Comparison of ENCODE assay signal across 8 cellular contexts in the genomic region with DNA sequence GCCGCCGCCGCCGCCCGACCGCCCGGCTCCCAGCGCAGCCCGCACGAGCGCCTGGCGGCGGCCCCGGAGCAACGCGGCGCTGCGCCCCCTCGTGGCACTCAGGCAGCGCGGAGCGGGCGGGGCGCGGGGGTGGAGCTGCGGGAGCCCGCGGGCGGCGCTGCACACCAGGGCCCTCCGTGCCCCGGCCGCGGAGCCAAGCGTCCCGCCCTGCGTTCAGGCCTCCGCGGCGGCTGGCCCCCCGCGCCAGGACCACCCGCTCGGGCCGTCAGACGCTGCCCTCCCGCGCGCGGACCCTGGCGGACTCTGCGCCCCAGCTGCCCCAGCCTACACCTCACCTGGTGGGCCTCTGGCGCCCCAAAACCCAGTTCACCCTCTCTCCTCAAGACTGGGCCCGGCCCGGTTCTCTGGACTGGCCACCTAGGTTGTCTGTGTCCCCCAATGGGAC. TPM values are rescaled to one million over a fixed set of nuclear protein-coding genes. Genes with fewer than 3 reads are reported as not detected.
DNase-seq lines count a peak whose midpoint lies in the region; ATAC-seq and TF ChIP-seq lines count a peak whose summit lies in the region.

A gene (minus strand): TSS at position 75 of the 445 bp plus-strand sequence. CDS start 71,159 bp downstream, outside the sequence.

- H3K9ac ChIP-seq in parathyroid adenoma, result no peak within 1 kb of the TSS

- ATAC-seq in HG03095 (IDR thresholded peaks at IDR 0.05; ENCODE audit: unreplicated experiment), result peak; percentile 72

- H3K36me3 Mint-ChIP-seq in activated naive CD4-positive, alpha-beta T cell treated with anti-CD3 and anti-CD28 coated beads for 36 hours (ENCODE audit: low read depth), result no peaks in the 10 kb centered on the region

- H3K27ac Mint-ChIP-seq in activated naive CD4-positive, alpha-beta T cell treated with anti-CD3 and anti-CD28 coated beads for 36 hours, result no peak within 1 kb of the TSS

- H3K27me3 ChIP-seq in Peyer's patch (peaks cover 0 to 5% of the 10 kb centered on the region in 2 donors), parathyroid adenoma (ENCODE audit: control insufficient read depth, insufficient read depth, low read length) (no peaks in the 10 kb centered on the region), tibial nerve (peaks cover 0 to 12% of the 10 kb centered on the region in 2 donors)

- peaks cover 36% of the 10 kb centered on the region for H3K27me3 Mint-ChIP-seq in activated naive CD4-positive, alpha-beta T cell treated with anti-CD3 and anti-CD28 coated beads for 36 hours (ENCODE audit: low read depth)

- TF ChIP-seq EP300 in tibial nerve (IDR thresholded peaks at IDR 0.05), result no peak

- H3K36me3 ChIP-seq in Peyer's patch (no peaks in the 10 kb centered on the region), parathyroid adenoma (ENCODE audit: control insufficient read depth, insufficient read depth, low read length) (no peaks in the 10 kb centered on the region), tibial nerve (no peaks in the 10 kb centered on the region)

- H3K9me3 Mint-ChIP-seq in activated naive CD4-positive, alpha-beta T cell treated with anti-CD3 and anti-CD28 coated beads for 36 hours, result peaks cover 3% of the 10 kb centered on the region

- no peak within 1 kb of the TSS for H3K27ac ChIP-seq in Peyer's patch
- no peak within 1 kb of the TSS for H3K27ac ChIP-seq in parathyroid adenoma
- H3K27ac ChIP-seq in tibial nerve, result peak within 1 kb of the TSS; percentile 51 to 86 (median 71)

- H3K4me1 ChIP-seq in Peyer's patch (peaks cover 0 to 5% (median 0%) of the 10 kb centered on the region in 4 donors), parathyroid adenoma (no peaks in the 10 kb centered on the region), tibial nerve (peaks cover 0 to 12% (median 3%) of the 10 kb centered on the region in 4 donors)

- CTCF ChIA-PET in activated naive CD4-positive, alpha-beta T cell treated with anti-CD3 and anti-CD28 coated beads for 36 hours (lab: Charles Lee), result interaction anchor here (1.2 to 2.3 kb wide), 4 partner anchors 9 to 85 kb away, joined by 3 to 7 read pairs (median 4); no protein-coding TSS in a partner anchor

- WGBS in tibial nerve, 2 donors, result 10 to 16% methylated on average over 2 to 23 of the region's 55 CpGs

- intact Hi-C loops in activated naive CD4-positive, alpha-beta T cell treated with anti-CD3 and anti-CD28 coated beads for 36 hours (cut with micrococcal nuclease), result loop anchor here (5.0 kb wide), 1 partner anchor 82 kb away; no protein-coding TSS in a partner anchor

- H3K9me3 ChIP-seq in Peyer's patch (no peaks in the 10 kb centered on the region), parathyroid adenoma (ENCODE audit: control insufficient read depth, low read length) (no peaks in the 10 kb centered on the region), tibial nerve (no peaks in the 10 kb centered on the region)

- H3K4me3 Mint-ChIP-seq in activated naive CD4-positive, alpha-beta T cell treated with anti-CD3 and anti-CD28 coated beads for 36 hours, result peak within 1 kb of the TSS; percentile 55

- H3K79me2 ChIP-seq in parathyroid adenoma, result no peaks in the 10 kb centered on the region

- peaks cover 5% of the 10 kb centered on the region for H3K4me1 Mint-ChIP-seq in activated naive CD4-positive, alpha-beta T cell treated with anti-CD3 and anti-CD28 coated beads for 36 hours (ENCODE audit: low read depth)

- TF ChIP-seq POLR2A in Peyer's patch (IDR thresholded peaks at IDR 0.05) (no peak), tibial nerve (IDR thresholded peaks at IDR 0.05) (no peak)

- TF ChIP-seq CTCF in Peyer's patch (IDR thresholded peaks at IDR 0.05) (peak in 3 of 6 experiments; percentile 58 to 72 (median 61)), parathyroid adenoma (IDR thresholded peaks at IDR 0.05) (no peak), tibial nerve (IDR thresholded peaks at IDR 0.05) (peak in 4 of 5 experiments; percentile 67 to 86 (median 78))

- no peak within 1 kb of the TSS for H3K4me2 ChIP-seq in parathyroid adenoma (ENCODE audit: low read length)

- H3K4me3 ChIP-seq in Peyer's patch, result peak within 1 kb of the TSS in 3 of 4 donors; percentile 18 to 50 (median 39)
- no peak within 1 kb of the TSS for H3K4me3 ChIP-seq in parathyroid adenoma (ENCODE audit: low read depth, low read length)
- H3K4me3 ChIP-seq in tibial nerve, result peak within 1 kb of the TSS; percentile 40 to 60 (median 42)

- peak; percentile 84 for DNase-seq in DMS53 (lab: John Stamatoyannopoulos, UW)
- no peak for DNase-seq in DMS53 treated with DMSO at 0.1 percent for 48 hours (lab: John Stamatoyannopoulos, UW; ENCODE audit: unreplicated experiment)
- peak in 2 of 3 donors; percentile 68 to 80 for DNase-seq in Peyer's patch
- peak; percentile 62 for DNase-seq in activated naive CD4-positive, alpha-beta T cell treated with anti-CD3 and anti-CD28 coated beads for 36 hours
- peak; percentile 65 for DNase-seq in globus pallidus (ENCODE audit: low spot score)
- DNase-seq in tibial nerve (ENCODE audit: low spot score in 2 of 2), result peak in 1 of 2 donors; percentile 30

- H2AFZ ChIP-seq in parathyroid adenoma, result peak within 1 kb of the TSS; percentile 56

RNA-seq across cellular contexts. Expression of the gene that starts here (rescaled TPM):
- 1 to 10 TPM in 1 of 4 donors, not detected in 3; 1.7 TPM for total RNA-seq in Peyer's patch
- not detected for total RNA-seq in activated naive CD4-positive, alpha-beta T cell treated with anti-CD3 and anti-CD28 coated beads for 36 hours
- 10 to 100 TPM in 2 of 4 donors, 1 to 10 TPM in 2; 2.7 to 12.0 (median 10.4) TPM for total RNA-seq in tibial nerve

Comparison
In these comparisons a context has a peak if more than half of its experiments do, and no peak if none do; other contexts are left out.
1. Peak in DNase-seq in activated naive CD4-positive, alpha-beta T cell treated with anti-CD3 and anti-CD28 coated beads for 36 hours; RNA of the gene not detected or under 1 TPM.
2. H3K27ac ChIP-seq: peak in tibial nerve (4 of 4); none in Peyer's patch (0 of 4) and parathyroid adenoma (single experiment).